Comparison of ENCODE assay signal across 1 cellular context in the genomic region with DNA sequence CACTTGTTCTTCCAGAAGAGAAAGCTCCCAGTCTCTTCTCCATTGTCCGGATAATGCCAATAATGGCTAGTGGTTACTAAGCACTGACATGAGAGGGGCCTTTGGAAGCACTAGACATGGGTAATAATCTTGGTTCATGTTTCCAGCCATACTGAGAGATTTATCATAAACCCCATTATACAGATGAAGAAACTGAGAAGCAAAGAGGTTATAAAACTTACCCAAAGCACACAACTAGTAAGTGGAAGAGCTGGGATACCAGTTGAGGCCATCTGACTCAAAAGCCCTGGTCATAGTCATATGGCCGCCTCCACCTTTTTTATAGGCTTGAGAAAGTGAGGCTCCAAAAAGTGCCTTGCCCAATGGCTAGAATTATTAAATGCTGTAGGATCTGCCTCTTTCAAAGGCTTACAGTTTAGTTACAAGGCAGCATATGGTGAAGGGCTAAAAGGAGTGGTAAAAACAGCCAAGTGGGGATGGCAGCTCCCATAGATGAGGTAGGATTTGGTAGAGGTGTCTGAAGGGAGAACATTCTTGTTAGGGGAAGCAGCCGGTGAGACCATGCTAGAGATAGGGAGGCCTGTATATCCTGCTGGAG.
TF ChIP-seq lines count a peak whose summit lies in the region.

No MANE protein-coding gene starts in this region.

TF ChIP-seq in A549, 52 proteins besides CTCF, POLR2A, EP300 and RAD21 (continued from another document):
- TF ChIP-seq, protein P1, sequence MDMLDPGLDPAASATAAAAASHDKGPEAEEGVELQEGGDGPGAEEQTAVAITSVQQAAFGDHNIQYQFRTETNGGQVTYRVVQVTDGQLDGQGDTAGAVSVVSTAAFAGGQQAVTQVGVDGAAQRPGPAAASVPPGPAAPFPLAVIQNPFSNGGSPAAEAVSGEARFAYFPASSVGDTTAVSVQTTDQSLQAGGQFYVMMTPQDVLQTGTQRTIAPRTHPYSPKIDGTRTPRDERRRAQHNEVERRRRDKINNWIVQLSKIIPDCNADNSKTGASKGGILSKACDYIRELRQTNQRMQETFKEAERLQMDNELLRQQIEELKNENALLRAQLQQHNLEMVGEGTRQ (IDR thresholded peaks at IDR 0.05), result no peak
- TF ChIP-seq KDM5A (IDR thresholded peaks at IDR 0.05), result no peak
- TF ChIP-seq, protein P2, sequence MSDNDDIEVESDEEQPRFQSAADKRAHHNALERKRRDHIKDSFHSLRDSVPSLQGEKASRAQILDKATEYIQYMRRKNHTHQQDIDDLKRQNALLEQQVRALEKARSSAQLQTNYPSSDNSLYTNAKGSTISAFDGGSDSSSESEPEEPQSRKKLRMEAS (IDR thresholded peaks at IDR 0.05), result no peak
- no peak for TF ChIP-seq RARB (CRISPR knock-in tag; IDR thresholded peaks at IDR 0.05)
- peak; percentile 90 for TF ChIP-seq TP53 (CRISPR knock-in tag; IDR thresholded peaks at IDR 0.05)
- TF ChIP-seq PHF8 (IDR thresholded peaks at IDR 0.05; ENCODE audit: borderline replicate concordance, low read depth), result no peak
- TF ChIP-seq KDM1A (IDR thresholded peaks at IDR 0.05; ENCODE audit: low read depth), result peak; percentile 98
- TF ChIP-seq HOXA7 (CRISPR knock-in tag; IDR thresholded peaks at IDR 0.05), result peak; percentile 74; the same call in 1 of the 2 replicates
- TF ChIP-seq HEYL (CRISPR knock-in tag; IDR thresholded peaks at IDR 0.05), result no peak; the same call in 1 of the 2 replicates
- no peak for TF ChIP-seq POLR2AphosphoS2 (conservative IDR thresholded peaks at IDR 0.05; ENCODE audit: low read length)
- TF ChIP-seq JUN (IDR thresholded peaks at IDR 0.05), result no peak
- TF ChIP-seq, protein P3, sequence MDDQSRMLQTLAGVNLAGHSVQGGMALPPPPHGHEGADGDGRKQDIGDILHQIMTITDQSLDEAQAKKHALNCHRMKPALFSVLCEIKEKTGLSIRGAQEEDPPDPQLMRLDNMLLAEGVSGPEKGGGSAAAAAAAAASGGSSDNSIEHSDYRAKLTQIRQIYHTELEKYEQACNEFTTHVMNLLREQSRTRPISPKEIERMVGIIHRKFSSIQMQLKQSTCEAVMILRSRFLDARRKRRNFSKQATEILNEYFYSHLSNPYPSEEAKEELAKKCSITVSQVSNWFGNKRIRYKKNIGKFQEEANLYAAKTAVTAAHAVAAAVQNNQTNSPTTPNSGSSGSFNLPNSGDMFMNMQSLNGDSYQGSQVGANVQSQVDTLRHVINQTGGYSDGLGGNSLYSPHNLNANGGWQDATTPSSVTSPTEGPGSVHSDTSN (IDR thresholded peaks at IDR 0.05), result no peak
- TF ChIP-seq, protein P4, sequence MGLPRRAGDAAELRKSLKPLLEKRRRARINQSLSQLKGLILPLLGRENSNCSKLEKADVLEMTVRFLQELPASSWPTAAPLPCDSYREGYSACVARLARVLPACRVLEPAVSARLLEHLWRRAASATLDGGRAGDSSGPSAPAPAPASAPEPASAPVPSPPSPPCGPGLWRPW (IDR thresholded peaks at IDR 0.05), result no peak
- TF ChIP-seq, protein P5, sequence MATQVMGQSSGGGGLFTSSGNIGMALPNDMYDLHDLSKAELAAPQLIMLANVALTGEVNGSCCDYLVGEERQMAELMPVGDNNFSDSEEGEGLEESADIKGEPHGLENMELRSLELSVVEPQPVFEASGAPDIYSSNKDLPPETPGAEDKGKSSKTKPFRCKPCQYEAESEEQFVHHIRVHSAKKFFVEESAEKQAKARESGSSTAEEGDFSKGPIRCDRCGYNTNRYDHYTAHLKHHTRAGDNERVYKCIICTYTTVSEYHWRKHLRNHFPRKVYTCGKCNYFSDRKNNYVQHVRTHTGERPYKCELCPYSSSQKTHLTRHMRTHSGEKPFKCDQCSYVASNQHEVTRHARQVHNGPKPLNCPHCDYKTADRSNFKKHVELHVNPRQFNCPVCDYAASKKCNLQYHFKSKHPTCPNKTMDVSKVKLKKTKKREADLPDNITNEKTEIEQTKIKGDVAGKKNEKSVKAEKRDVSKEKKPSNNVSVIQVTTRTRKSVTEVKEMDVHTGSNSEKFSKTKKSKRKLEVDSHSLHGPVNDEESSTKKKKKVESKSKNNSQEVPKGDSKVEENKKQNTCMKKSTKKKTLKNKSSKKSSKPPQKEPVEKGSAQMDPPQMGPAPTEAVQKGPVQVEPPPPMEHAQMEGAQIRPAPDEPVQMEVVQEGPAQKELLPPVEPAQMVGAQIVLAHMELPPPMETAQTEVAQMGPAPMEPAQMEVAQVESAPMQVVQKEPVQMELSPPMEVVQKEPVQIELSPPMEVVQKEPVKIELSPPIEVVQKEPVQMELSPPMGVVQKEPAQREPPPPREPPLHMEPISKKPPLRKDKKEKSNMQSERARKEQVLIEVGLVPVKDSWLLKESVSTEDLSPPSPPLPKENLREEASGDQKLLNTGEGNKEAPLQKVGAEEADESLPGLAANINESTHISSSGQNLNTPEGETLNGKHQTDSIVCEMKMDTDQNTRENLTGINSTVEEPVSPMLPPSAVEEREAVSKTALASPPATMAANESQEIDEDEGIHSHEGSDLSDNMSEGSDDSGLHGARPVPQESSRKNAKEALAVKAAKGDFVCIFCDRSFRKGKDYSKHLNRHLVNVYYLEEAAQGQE (IDR thresholded peaks at IDR 0.05), result no peak
- TF ChIP-seq RFX5 (IDR thresholded peaks at IDR 0.05), result no peak
- peak; percentile 82 for TF ChIP-seq ZNF302 (CRISPR knock-in tag; IDR thresholded peaks at IDR 0.05)
- TF ChIP-seq, protein P6, sequence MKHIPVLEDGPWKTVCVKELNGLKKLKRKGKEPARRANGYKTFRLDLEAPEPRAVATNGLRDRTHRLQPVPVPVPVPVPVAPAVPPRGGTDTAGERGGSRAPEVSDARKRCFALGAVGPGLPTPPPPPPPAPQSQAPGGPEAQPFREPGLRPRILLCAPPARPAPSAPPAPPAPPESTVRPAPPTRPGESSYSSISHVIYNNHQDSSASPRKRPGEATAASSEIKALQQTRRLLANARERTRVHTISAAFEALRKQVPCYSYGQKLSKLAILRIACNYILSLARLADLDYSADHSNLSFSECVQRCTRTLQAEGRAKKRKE (CRISPR knock-in tag; IDR thresholded peaks at IDR 0.05; ENCODE audit: low read depth), result no peak
- no peak for TF ChIP-seq GATA3 (IDR thresholded peaks at IDR 0.05; ENCODE audit: borderline replicate concordance)
- no peak for TF ChIP-seq NPAS2 (CRISPR knock-in tag; IDR thresholded peaks at IDR 0.05; ENCODE audit: borderline replicate concordance)
- TF ChIP-seq, protein P7, sequence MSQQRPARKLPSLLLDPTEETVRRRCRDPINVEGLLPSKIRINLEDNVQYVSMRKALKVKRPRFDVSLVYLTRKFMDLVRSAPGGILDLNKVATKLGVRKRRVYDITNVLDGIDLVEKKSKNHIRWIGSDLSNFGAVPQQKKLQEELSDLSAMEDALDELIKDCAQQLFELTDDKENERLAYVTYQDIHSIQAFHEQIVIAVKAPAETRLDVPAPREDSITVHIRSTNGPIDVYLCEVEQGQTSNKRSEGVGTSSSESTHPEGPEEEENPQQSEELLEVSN (IDR thresholded peaks at IDR 0.05; ENCODE audit: borderline replicate concordance, low read depth), result no peak
- no peak for TF ChIP-seq NFE2L2 (conservative IDR thresholded peaks at IDR 0.05; ENCODE audit: low read length)
- TF ChIP-seq CEBPB (IDR thresholded peaks at IDR 0.05), result no peak
- no peak for TF ChIP-seq SMC3 (IDR thresholded peaks at IDR 0.05)
- no peak for TF ChIP-seq BHLHE40 (IDR thresholded peaks at IDR 0.05; ENCODE audit: low read depth, low read length)
- peak; percentile 65; the same call in 1 of the 2 replicates for TF ChIP-seq CHD4 (IDR thresholded peaks at IDR 0.05; ENCODE audit: borderline replicate concordance)
- no peak for TF ChIP-seq MAZ (IDR thresholded peaks at IDR 0.05; ENCODE audit: borderline replicate concordance, low read depth, low read length)
- TF ChIP-seq EHF (CRISPR knock-in tag; IDR thresholded peaks at IDR 0.05), result peak; percentile 73
- TF ChIP-seq FOSL2 (IDR thresholded peaks at IDR 0.05), result no peak
- TF ChIP-seq FOSL2 (CRISPR knock-in tag; IDR thresholded peaks at IDR 0.05), result 0 out of 2 replicates have a peak, but pooled peaks have one; percentile 11
- no peak for TF ChIP-seq RNF2 (IDR thresholded peaks at IDR 0.05; ENCODE audit: borderline replicate concordance, low read depth)
- TF ChIP-seq FOSB (CRISPR knock-in tag; IDR thresholded peaks at IDR 0.05), result peak; percentile 42; the same call in 1 of the 2 replicates
- no peak for TF ChIP-seq JUNB (IDR thresholded peaks at IDR 0.05)
- TF ChIP-seq SREBF2 (IDR thresholded peaks at IDR 0.05), result no peak
- TF ChIP-seq ZSCAN20 (CRISPR knock-in tag; IDR thresholded peaks at IDR 0.05), result 0 out of 2 replicates have a peak, but pooled peaks have one; percentile 63
- peak; percentile 97 for TF ChIP-seq HDAC2 (IDR thresholded peaks at IDR 0.05)
- no peak for TF ChIP-seq TFCP2L1 (CRISPR knock-in tag; IDR thresholded peaks at IDR 0.05)
- no peak for TF ChIP-seq EHMT2 (IDR thresholded peaks at IDR 0.05; ENCODE audit: low read depth)
- TF ChIP-seq CHD2 (IDR thresholded peaks at IDR 0.05; ENCODE audit: low read length, partially characterized antibody), result no peak
TF ChIP-seq in A549: peak in this region for 12.
